In the genomic region with DNA sequence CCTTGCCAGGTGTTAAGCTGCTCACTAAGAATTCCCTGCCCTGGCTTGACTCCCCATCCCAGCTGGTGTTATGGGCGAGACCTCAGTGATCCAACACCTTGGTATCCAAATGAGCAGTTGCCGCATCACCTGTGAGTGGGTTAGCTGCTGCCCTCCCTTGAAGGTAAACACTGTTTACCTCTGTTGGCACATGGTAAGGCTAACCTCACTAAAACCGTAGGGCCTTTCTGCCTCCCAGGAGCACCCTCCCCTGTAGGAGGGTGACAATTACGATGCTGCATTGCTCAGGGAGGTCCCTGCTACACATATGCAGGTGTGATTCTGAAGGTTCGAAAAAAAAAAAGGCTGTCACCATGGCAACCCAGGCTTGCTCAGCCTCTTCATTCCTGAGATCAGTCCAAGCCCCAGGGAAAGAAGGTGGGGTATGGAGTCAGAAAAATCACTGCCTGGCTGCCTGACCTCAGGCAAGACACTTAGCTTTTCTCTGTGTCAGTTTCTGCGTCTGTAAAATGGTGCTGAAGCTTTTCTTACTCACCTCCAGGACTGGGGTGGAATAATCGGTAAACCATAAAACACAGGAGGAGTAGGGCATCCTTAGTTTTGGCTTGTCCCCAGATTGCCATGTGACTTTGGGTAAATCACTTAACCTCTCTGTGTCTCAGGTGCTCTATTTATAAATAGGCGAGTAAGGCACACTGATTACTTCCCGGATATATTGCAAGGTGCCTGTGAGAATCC, we compare ENCODE assay signal across 20 cellular contexts. TPM values are rescaled to one million over a fixed set of nuclear protein-coding genes. Genes with fewer than 3 reads are reported as not detected.
DNase-seq lines count a peak whose midpoint lies in the region; ATAC-seq, FAIRE-seq and TF ChIP-seq lines count a peak whose summit lies in the region.
"Had no signal": no experiment of that assay in that cellular context is flagged by ENCODE, and none has a peak within 500 bp of the region (broad histone marks: within the 10 kb centered on the region; RNA-seq: fewer than 3 reads in every experiment).

No MANE protein-coding gene starts in this region.

- H3K4me3 Mint-ChIP-seq in MCF 10A (ENCODE audit: unreplicated experiment) (no peak overlapping the region), endodermal cell (no peak overlapping the region)
- H3K4me3 Mint-ChIP-seq: naive thymus-derived CD4-positive, alpha-beta T cell; stimulated activated naive B cell treated with anti-CD40 and anti-IgM and Interleukin-4, amounts not matched to agents 10 μg/mL and 1 μg/mL and 100 μg/mL, for 72 hours had no signal

- 83 to 86% methylated on average over 8 to 9 of the region's 9 CpGs for WGBS in endodermal cell (ENCODE audit: insufficient coverage in 1 of 2, insufficient read length in 1 of 2), 2 experiments
- 61 to 74% (median 72%) methylated on average over 9 of the region's 9 CpGs for WGBS in small intestine, 3 donors

- intact Hi-C loops in MCF 10A (cut with micrococcal nuclease): no loop called here
- intact Hi-C loops in breast epithelium (cut with DNase I; ENCODE audit: low total_unique reads): no loop called here
- intact Hi-C loops in left colon (cut with DNase I, micrococcal nuclease): no loop called here

- no peaks in the 10 kb centered on the region for H3K9me3 Mint-ChIP-seq in MCF 10A (ENCODE audit: unreplicated experiment)
- no peaks in the 10 kb centered on the region for H3K9me3 Mint-ChIP-seq in endodermal cell
- H3K9me3 Mint-ChIP-seq: naive thymus-derived CD4-positive, alpha-beta T cell; stimulated activated naive B cell treated with anti-CD40 and anti-IgM and Interleukin-4, amounts not matched to agents 10 μg/mL and 1 μg/mL and 100 μg/mL, for 72 hours had no signal

- H3K9me3 ChIP-seq in breast epithelium (no peaks in the 10 kb centered on the region), endodermal cell (ENCODE audit: control insufficient read depth, low read length) (no peaks in the 10 kb centered on the region), small intestine (ENCODE audit: control insufficient read depth, low read depth) (no peaks in the 10 kb centered on the region)
- H3K9me3 ChIP-seq: body of pancreas, uterus had no signal

- H3K36me3 ChIP-seq in breast epithelium (no peaks in the 10 kb centered on the region), endodermal cell (ENCODE audit: control insufficient read depth, insufficient read depth, low read length) (no peaks in the 10 kb centered on the region), small intestine (ENCODE audit: control insufficient read depth in 2 of 2, insufficient read depth in 2 of 2, low read length in 2 of 2) (no peaks in the 10 kb centered on the region)
- H3K36me3 ChIP-seq: uterus had no signal

- H3K4me1 ChIP-seq in breast epithelium (no peaks in the 10 kb centered on the region), endodermal cell (ENCODE audit: control insufficient read depth, insufficient read depth, low read length) (peaks cover 23% of the 10 kb centered on the region), small intestine (ENCODE audit: control insufficient read depth in 2 of 2, insufficient read depth in 1 of 2, low read depth in 1 of 2, low read length in 1 of 2) (peaks cover 0 to 7% of the 10 kb centered on the region in 2 donors)
- H3K4me1 ChIP-seq: body of pancreas, uterus had no signal

- no peak overlapping the region for H3K27ac Mint-ChIP-seq in MCF 10A (ENCODE audit: low read depth, unreplicated experiment)
- peak overlapping the region; percentile 17 for H3K27ac Mint-ChIP-seq in endodermal cell
- H3K27ac Mint-ChIP-seq: naive thymus-derived CD4-positive, alpha-beta T cell; stimulated activated naive B cell treated with anti-CD40 and anti-IgM and Interleukin-4, amounts not matched to agents 10 μg/mL and 1 μg/mL and 100 μg/mL, for 72 hours had no signal

- H3K27ac ChIP-seq in breast epithelium (no peak overlapping the region), endodermal cell (ENCODE audit: low read depth, low read length) (no peak overlapping the region), small intestine (ENCODE audit: low read depth in 1 of 2, low read length in 1 of 2) (no peak overlapping the region)
- H3K27ac ChIP-seq: body of pancreas, uterus had no signal

- H3K36me3 Mint-ChIP-seq in MCF 10A (ENCODE audit: insufficient read depth, unreplicated experiment) (no peaks in the 10 kb centered on the region), endodermal cell (ENCODE audit: low read depth) (no peaks in the 10 kb centered on the region)
- H3K36me3 Mint-ChIP-seq: naive thymus-derived CD4-positive, alpha-beta T cell; stimulated activated naive B cell treated with anti-CD40 and anti-IgM and Interleukin-4, amounts not matched to agents 10 μg/mL and 1 μg/mL and 100 μg/mL, for 72 hours had no signal

- H3K27me3 Mint-ChIP-seq in MCF 10A (ENCODE audit: insufficient read depth, unreplicated experiment) (peaks cover 15% of the 10 kb centered on the region), endodermal cell (ENCODE audit: insufficient read depth) (peaks cover under 1% of the 10 kb centered on the region)

- CTCF ChIA-PET in MCF 10A (lab: Yijun Ruan, JAX): interaction anchor here (0.6 to 2.4 kb wide), 5 partner anchors 11 to 162 kb away, joined by 3 to 16 read pairs (median 4); no protein-coding TSS in a partner anchor

- DNase-seq in MCF 10A (ENCODE audit: unreplicated experiment): peak; percentile 40
- no peak for DNase-seq in breast epithelium (ENCODE audit: low spot score in 2 of 2)
- peak; percentile 38 for DNase-seq in NCI-H2196 treated with DMSO at 0.1 percent for 48 hours (lab: John Stamatoyannopoulos, UW; ENCODE audit: unreplicated experiment)
- peak; percentile 84 for DNase-seq in endodermal cell
- peak; percentile 27 for DNase-seq in small intestine
- no peak for DNase-seq in dermis blood vessel endothelial cell
- no peak for DNase-seq in left colon
- DNase-seq: activated effector memory CD4-positive, alpha-beta T cell treated with Interleukin-2 at 50 U/mL for 16 hours; body of pancreas; DND-41; effector memory CD4-positive, alpha-beta T cell; KG1; naive thymus-derived CD4-positive, alpha-beta T cell; NCI-H524 treated with DMSO at 0.1 percent for 48 hours; stimulated activated naive B cell treated with anti-CD40 and anti-IgM and Interleukin-4, amounts not matched to agents 10 μg/mL and 1 μg/mL and 100 μg/mL, for 72 hours; uterus had no signal

- TF ChIP-seq CTCF in MCF 10A (IDR thresholded peaks at IDR 0.05; ENCODE audit: unreplicated experiment): no peak
- no peak for TF ChIP-seq CTCF in breast epithelium (IDR thresholded peaks at IDR 0.05)
- TF ChIP-seq CTCF in endodermal cell (conservative IDR thresholded peaks at IDR 0.05): no peak

- no TSS peak for BruUV-seq in MCF 10A (replicated peaks; lab: Mats Ljungman, UMichigan)

- no peak for FAIRE-seq in small intestine (lab: Jason Lieb, UNC)
- FAIRE-seq: TTC549 had no signal

- H3K9ac ChIP-seq in endodermal cell (ENCODE audit: extremely low read depth, low read length, poor library complexity, severe bottlenecking): no peak overlapping the region

- H3K4me3 ChIP-seq in breast epithelium (no peak overlapping the region), endodermal cell (ENCODE audit: low read length) (no peak overlapping the region), small intestine (ENCODE audit: low read depth in 1 of 2, low read length in 2 of 2) (no peak overlapping the region)
- H3K4me3 ChIP-seq: body of pancreas, uterus had no signal

- ATAC-seq in left colon (no peak), GM21737 (IDR thresholded peaks at IDR 0.05; ENCODE audit: unreplicated experiment) (no peak)
- ATAC-seq: body of pancreas; left lobe of liver; naive thymus-derived CD4-positive, alpha-beta T cell; sciatic nerve; stimulated activated naive B cell treated with anti-CD40 and anti-IgM and Interleukin-4, amounts not matched to agents 10 μg/mL and 1 μg/mL and 100 μg/mL, for 72 hours had no signal

- H3K4me1 Mint-ChIP-seq in MCF 10A (ENCODE audit: insufficient read depth, unreplicated experiment) (peaks cover 24% of the 10 kb centered on the region), endodermal cell (peaks cover 24% of the 10 kb centered on the region)
- H3K4me1 Mint-ChIP-seq: stimulated activated naive B cell treated with anti-CD40 and anti-IgM and Interleukin-4, amounts not matched to agents 10 μg/mL and 1 μg/mL and 100 μg/mL, for 72 hours had no signal

- H3K27me3 ChIP-seq in breast epithelium (peaks cover 0 to 20% of the 10 kb centered on the region in 2 donors), endodermal cell (ENCODE audit: control insufficient read depth, insufficient read depth, low read length, poor library complexity, severe bottlenecking) (no peaks in the 10 kb centered on the region), small intestine (ENCODE audit: control insufficient read depth in 2 of 2, insufficient read depth in 2 of 2, low read length in 2 of 2) (peaks cover 0 to 2% of the 10 kb centered on the region in 2 donors)

- TF ChIP-seq POLR2A in breast epithelium (IDR thresholded peaks at IDR 0.05): no peak

- POLR2A ChIA-PET in MCF 10A (lab: Yijun Ruan, JAX): interaction anchor here (0.7 to 2.0 kb wide), 2 partner anchors 10 to 393 kb away, joined by 3 to 10 read pairs; no protein-coding TSS in a partner anchor

RNA-seq across cellular contexts. Expression of a gene that starts 19.6 kb away (rescaled TPM):
- total RNA-seq in MCF 10A (2022) (0.27 TPM in 1 of 2 replicates, not detected in the other), breast epithelium (not detected), endodermal cell (not detected), dermis blood vessel endothelial cell (not detected in 2 replicates), left colon (under 1 TPM; 0.43 to 0.53 TPM)
- not detected for polyA plus RNA-seq in endodermal cell (2013, experiment 1 of 2)
- not detected for polyA plus RNA-seq in endodermal cell (2013, experiment 2 of 2)
- polyA plus RNA-seq in small intestine: 1 to 10 TPM in 2 of 3 donors, under 1 TPM in 1; 0.55 to 2.7 (median 1.3) TPM
- total RNA-seq: body of pancreas, left lobe of liver, uterus had no signal
- polyA plus RNA-seq: naive thymus-derived CD4-positive, alpha-beta T cell had no signal

RNA-seq across cellular contexts. Expression of a gene that starts 47.2 kb away (rescaled TPM):
- total RNA-seq in MCF 10A (2022) (not detected in 2 replicates), breast epithelium (under 1 TPM in 1 of 3 donors, not detected in 2; under 0.01 TPM), endodermal cell (not detected), dermis blood vessel endothelial cell (not detected in 2 replicates), left colon (10 to 100 TPM; 11.4 to 14.4 TPM)
- polyA plus RNA-seq in endodermal cell (2013, experiment 1 of 2): not detected
- polyA plus RNA-seq in endodermal cell (2013, experiment 2 of 2): 0.08 TPM
- polyA plus RNA-seq in small intestine: 10 to 100 TPM in 2 of 3 donors, 1 to 10 TPM in 1; 2.6 to 26.7 (median 17.2) TPM
- total RNA-seq: left lobe of liver, sciatic nerve, uterus had no signal
- polyA plus RNA-seq: naive thymus-derived CD4-positive, alpha-beta T cell had no signal

Comparison
In these comparisons a context has a peak if more than half of its experiments do, and no peak if none do; other contexts are left out.
1. DNase-seq: peak in MCF 10A (single experiment), NCI-H2196 treated with DMSO at 0.1 percent for 48 hours (single experiment), endodermal cell (single experiment) and small intestine (single experiment); none in breast epithelium (0 of 2), dermis blood vessel endothelial cell (single experiment) and left colon (0 of 2).
2. RNA of a gene that starts 47.2 kb away (total RNA-seq): 11.4 to 14.4 TPM in left colon; not detected in MCF 10A, under 0.01 TPM in breast epithelium, not detected in endodermal cell and not detected in dermis blood vessel endothelial cell; every median in the first group is over 10 times any median in the second.